17 cellular contexts compared by ENCODE assay signal in genomic region chr12:1657616-1658167, GRCh38. TPM values are rescaled to one million over a fixed set of nuclear protein-coding genes. Genes with fewer than 3 reads are reported as not detected.
DNase-seq lines count a peak whose midpoint lies in the region; ATAC-seq and TF ChIP-seq lines count a peak whose summit lies in the region.
"Had no signal": no experiment of that assay in that cellular context is flagged by ENCODE, and none has a peak within 500 bp of the region (broad histone marks: within the 10 kb centered on the region; RNA-seq: fewer than 3 reads in every experiment).

No MANE protein-coding gene starts in this region.

- TF ChIP-seq EP300 in stomach (IDR thresholded peaks at IDR 0.05): no peak

- H3K27ac ChIP-seq in CD4-positive, alpha-beta T cell (ENCODE audit: low read depth, low read length): no peak overlapping the region
- H3K27ac ChIP-seq in stomach: peak overlapping the region; percentile 65 to 97 (median 95)

- H3K27me3 Mint-ChIP-seq in CD4-positive, alpha-beta T cell: peaks cover 3% of the 10 kb centered on the region
- H3K27me3 Mint-ChIP-seq: stimulated activated naive B cell treated with anti-CD40 and anti-IgM and Interleukin-4, amounts not matched to agents 10 μg/mL and 1 μg/mL and 100 μg/mL, for 72 hours had no signal

- H3K27me3 ChIP-seq in CD4-positive, alpha-beta T cell (ENCODE audit: control insufficient read depth, insufficient read depth, low read length): no peaks in the 10 kb centered on the region
- no peaks in the 10 kb centered on the region for H3K27me3 ChIP-seq in stomach
- H3K27me3 ChIP-seq: adrenal gland, pancreas had no signal

- no peak overlapping the region for H3K4me3 ChIP-seq in stomach
- H3K4me3 ChIP-seq: adrenal gland, pancreas had no signal

- POLR2A ChIA-PET in CD4-positive, alpha-beta T cell (lab: Charles Lee): interaction anchor here (1.2 to 1.5 kb wide), 2 partner anchors 133 to 138 kb away, joined by 4 to 8 read pairs; no protein-coding TSS in a partner anchor

- H3K9me3 Mint-ChIP-seq in CD4-positive, alpha-beta T cell: no peaks in the 10 kb centered on the region
- H3K9me3 Mint-ChIP-seq: stimulated activated naive B cell treated with anti-CD40 and anti-IgM and Interleukin-4, amounts not matched to agents 10 μg/mL and 1 μg/mL and 100 μg/mL, for 72 hours had no signal

- H3K27ac Mint-ChIP-seq in CD4-positive, alpha-beta T cell: peak overlapping the region; percentile 12

- no peaks in the 10 kb centered on the region for H3K36me3 ChIP-seq in stomach
- H3K36me3 ChIP-seq: adrenal gland, pancreas had no signal

- TF ChIP-seq POLR2A in stomach (IDR thresholded peaks at IDR 0.05): no peak

- CTCF ChIA-PET in CD4-positive, alpha-beta T cell (lab: Charles Lee): interaction anchor here (2.6 to 8.2 kb wide), 2 partner anchors 133 to 282 kb away, joined by 8 to 154 read pairs; no protein-coding TSS in a partner anchor

- no peaks in the 10 kb centered on the region for H3K36me3 Mint-ChIP-seq in CD4-positive, alpha-beta T cell (ENCODE audit: low read depth)
- H3K36me3 Mint-ChIP-seq: stimulated activated naive B cell treated with anti-CD40 and anti-IgM and Interleukin-4, amounts not matched to agents 10 μg/mL and 1 μg/mL and 100 μg/mL, for 72 hours had no signal

- peaks cover 24 to 58% (median 36%) of the 10 kb centered on the region in 4 donors for H3K4me1 ChIP-seq in stomach

- intact Hi-C loops in CD4-positive, alpha-beta T cell (cut with DNase I, micrococcal nuclease): loop anchor here in 1 of 2 experiments (5.0 to 10.0 kb wide), 3 partner anchors 35 to 637 kb away; partner anchors contain the start of gene ADIPOR2
- intact Hi-C loops in stomach (cut with DNase I; ENCODE audit: low total_unique reads): no loop called here

- 16 to 27% (median 25%) methylated on average over 1 of the region's 1 CpG for WGBS in stomach, 5 donors

- H3K9me3 ChIP-seq in CD4-positive, alpha-beta T cell (ENCODE audit: control insufficient read depth, low read length): no peaks in the 10 kb centered on the region
- no peaks in the 10 kb centered on the region for H3K9me3 ChIP-seq in stomach
- H3K9me3 ChIP-seq: adrenal gland, Caco-2, pancreas had no signal

- peaks cover 8% of the 10 kb centered on the region for H3K4me1 Mint-ChIP-seq in CD4-positive, alpha-beta T cell (ENCODE audit: low read depth)

- H3K4me3 Mint-ChIP-seq in CD4-positive, alpha-beta T cell: no peak overlapping the region
- H3K4me3 Mint-ChIP-seq: stimulated activated naive B cell treated with anti-CD40 and anti-IgM and Interleukin-4, amounts not matched to agents 10 μg/mL and 1 μg/mL and 100 μg/mL, for 72 hours had no signal

- TF ChIP-seq CTCF in CD4-positive, alpha-beta T cell (IDR thresholded peaks at IDR 0.05): no peak
- no peak for TF ChIP-seq CTCF in stomach (IDR thresholded peaks at IDR 0.05)

- DNase-seq in CD4-positive, alpha-beta T cell: no peak
- DNase-seq in MV-4-11 (lab: John Stamatoyannopoulos, UW): peak; percentile 40
- peak; percentile 45 for DNase-seq in iris pigment epithelial cell (ENCODE audit: low read depth)
- peak; percentile 63 for DNase-seq in stomach
- DNase-seq: activated CD8-positive, alpha-beta memory T cell treated with anti-CD3 and anti-CD28 coated beads for 24 hours; adrenal gland; Caco-2; NCI-H2029 treated with DMSO at 0.1 percent for 48 hours; NCI-H524; SHP77; stimulated activated naive B cell treated with anti-CD40 and anti-IgM and Interleukin-4, amounts not matched to agents 10 μg/mL and 1 μg/mL and 100 μg/mL, for 72 hours had no signal

- ATAC-seq in CD4-positive, alpha-beta T cell (ENCODE audit: poor library complexity): no peak
- no peak for ATAC-seq in GM21515 (IDR thresholded peaks at IDR 0.05; ENCODE audit: unreplicated experiment)
- ATAC-seq in HG02763 (IDR thresholded peaks at IDR 0.05; ENCODE audit: unreplicated experiment): no peak
- ATAC-seq in GM21423 (IDR thresholded peaks at IDR 0.05; ENCODE audit: unreplicated experiment): no peak
- ATAC-seq in HG02870 (IDR thresholded peaks at IDR 0.05; ENCODE audit: unreplicated experiment): no peak
- ATAC-seq: activated CD4-positive, CD25-positive, alpha-beta regulatory T cell treated with anti-CD3 and anti-CD28 coated beads, Interleukin-2, amount 50 U/mL, for 24 hours; pancreas; stimulated activated naive B cell treated with anti-CD40 and anti-IgM and Interleukin-4, amounts not matched to agents 10 μg/mL and 1 μg/mL and 100 μg/mL, for 72 hours had no signal

RNA-seq across cellular contexts. Expression of gene WNT5B, which starts 28.7 kb away (rescaled TPM):
- total RNA-seq in CD4-positive, alpha-beta T cell: not detected
- total RNA-seq in stomach: 10 to 100 TPM in 2 of 5 donors, 1 to 10 TPM in 2, under 1 TPM in 1; 0.45 to 22.3 (median 7.8) TPM
- polyA plus RNA-seq in stomach: 10 to 100 TPM in 1 of 3 donors, 1 to 10 TPM in 2; 4.3 to 13.6 (median 4.4) TPM

RNA-seq across cellular contexts. Expression of gene ADIPOR2, which starts 33.2 kb away (rescaled TPM):
- 10 to 100 TPM; 12.5 to 12.6 TPM for total RNA-seq in CD4-positive, alpha-beta T cell
- 100 to 1,000 TPM in 1 of 5 donors, 10 to 100 TPM in 3, 1 to 10 TPM in 1; 2.9 to 185 (median 29.5) TPM for total RNA-seq in stomach
- polyA plus RNA-seq in stomach: 10 to 100 TPM; 22.4 to 41.4 (median 24.4) TPM

Comparison
In these comparisons a context has a peak if more than half of its experiments do, and no peak if none do; other contexts are left out.
1. DNase-seq: peak in MV-4-11 (single experiment), iris pigment epithelial cell (single experiment) and stomach (single experiment); none in CD4-positive, alpha-beta T cell (0 of 10).